In the genomic region with DNA sequence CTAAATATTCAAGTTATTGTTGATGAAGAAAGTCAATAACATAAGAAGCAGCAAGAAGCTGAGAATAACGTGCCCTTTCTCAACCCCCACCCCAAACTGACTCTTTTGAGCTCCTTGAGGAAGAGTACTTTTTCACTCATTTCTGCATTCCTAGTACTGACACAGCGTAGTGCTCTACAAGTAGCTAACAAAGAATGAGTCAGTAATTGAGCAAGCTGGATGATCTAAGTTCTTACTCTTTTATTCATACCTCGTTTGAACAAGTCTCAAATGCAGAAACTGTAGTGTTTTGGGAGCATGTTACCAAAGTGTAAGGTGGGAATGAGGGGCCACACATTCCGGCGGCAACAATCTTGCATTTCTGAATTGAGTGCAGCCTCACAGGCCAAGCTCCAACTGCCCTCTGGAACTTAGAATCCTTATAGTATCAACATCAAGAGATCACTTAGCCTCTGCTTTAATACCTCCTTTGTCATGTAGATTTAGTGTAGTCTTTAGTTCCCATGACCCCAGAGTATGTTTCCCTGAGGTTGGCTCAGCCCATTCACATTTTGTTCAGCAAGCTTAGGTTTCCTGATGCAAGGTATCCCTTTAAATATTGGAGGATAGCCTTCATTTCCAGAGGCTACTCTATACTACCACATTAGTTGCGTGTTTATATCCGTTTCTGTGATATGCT, we compare ENCODE assay signal across 12 cellular contexts.
DNase-seq lines count a peak whose midpoint lies in the region; ATAC-seq and TF ChIP-seq lines count a peak whose summit lies in the region.
"Had no signal": no experiment of that assay in that cellular context is flagged by ENCODE, and none has a peak within 500 bp of the region (broad histone marks: within the 10 kb centered on the region; RNA-seq: fewer than 3 reads in every experiment).

No MANE protein-coding gene starts in this region.

- ATAC-seq in IMR-90 (ENCODE audit: low read depth) (peak; percentile 89), GM19455 (IDR thresholded peaks at IDR 0.05; ENCODE audit: unreplicated experiment) (no peak), HG02973 (IDR thresholded peaks at IDR 0.05; ENCODE audit: unreplicated experiment) (no peak), HG02759 (IDR thresholded peaks at IDR 0.05; ENCODE audit: unreplicated experiment) (no peak)

- TF ChIP-seq CTCF in IMR-90 (conservative IDR thresholded peaks at IDR 0.05; ENCODE audit: low read depth, low read length) (no peak), brain microvascular endothelial cell (IDR thresholded peaks at IDR 0.05; ENCODE audit: low read depth, low read length, missing control alignments) (no peak), kidney epithelial cell (IDR thresholded peaks at IDR 0.05; ENCODE audit: insufficient read depth, low read length, poor library complexity, severe bottlenecking) (no peak)

- no peak for TF ChIP-seq RAD21 in IMR-90 (IDR thresholded peaks at IDR 0.05; ENCODE audit: low read length)

- H4K8ac ChIP-seq in IMR-90 (ENCODE audit: low read depth in 2 of 2, low read length in 2 of 2) = peak overlapping the region in 1 of 2 experiments; percentile 74; a peak in 2 of 4 replicates

- intact Hi-C loops in IMR-90 (cut with micrococcal nuclease) = loop anchor here (1.0 to 2.0 kb wide), 2 partner anchors 11 to 151 kb away; partner anchors contain the start of gene PRR16

- H3K14ac ChIP-seq in IMR-90 (replicated peaks; ENCODE audit: low read depth, low read length) = peak overlapping the region; percentile 68

- H3K18ac ChIP-seq in IMR-90 (ENCODE audit: low read depth, low read length) = peak overlapping the region; percentile 68

- H3K4me3 ChIP-seq in IMR-90 (ENCODE audit: insufficient read depth, low read depth, low read length) (no peak overlapping the region), brain microvascular endothelial cell (ENCODE audit: low read depth, low read length) (no peak overlapping the region), kidney epithelial cell (ENCODE audit: low read depth, low read length) (no peak overlapping the region)

- H3K23ac ChIP-seq in IMR-90 (ENCODE audit: low read depth, low read length) = peak overlapping the region; percentile 47; the same call in 1 of the 2 replicates

- CTCF ChIA-PET in IMR-90 (lab: Yijun Ruan, JAX) = interaction anchor here (0.6 kb wide), 1 partner anchor 158 kb away, joined by 3 read pairs; no protein-coding TSS in a partner anchor

- peak overlapping the region; percentile 53; the same call in 2 of the 3 replicates for H2BK15ac ChIP-seq in IMR-90 (ENCODE audit: low read depth, low read length)

- peak overlapping the region; percentile 94 for H2BK5ac ChIP-seq in IMR-90 (ENCODE audit: low read depth, low read length, poor library complexity, severe bottlenecking)

- no peak for TF ChIP-seq POLR2A in IMR-90 (IDR thresholded peaks at IDR 0.05; ENCODE audit: low read depth, low read length)

- POLR2A ChIA-PET in IMR-90 (lab: Charles Lee; ENCODE audit: unreplicated experiment) = no interaction called here

- no peaks in the 10 kb centered on the region for H4K20me1 ChIP-seq in IMR-90 (ENCODE audit: insufficient read depth, low read length)

- H3K4me2 ChIP-seq in IMR-90 (ENCODE audit: low read depth, low read length) = peak overlapping the region; percentile 63

- dilution Hi-C loops in IMR-90 (cut with HindIII; ENCODE audit: low sequenced_read_pairs, unreplicated experiment) = no loop called here

- H2BK20ac ChIP-seq in IMR-90 (ENCODE audit: low read depth, low read length) = peak overlapping the region; percentile 77

- H4K91ac ChIP-seq in IMR-90 (ENCODE audit: insufficient read depth, low read depth, low read length) = peak overlapping the region; percentile 65

- peak overlapping the region; percentile 57 for H2AK9ac ChIP-seq in IMR-90 (replicated peaks; ENCODE audit: low read depth, low read length, poor library complexity)

- H2AK5ac ChIP-seq in IMR-90 (ENCODE audit: low read depth, low read length) = peak overlapping the region; percentile 78

- peak overlapping the region; percentile 82 for H2BK120ac ChIP-seq in IMR-90 (ENCODE audit: low read depth, low read length)

- H3K4ac ChIP-seq in IMR-90 (ENCODE audit: low read depth, low read length) = peak overlapping the region; percentile 78

- peaks cover 7% of the 10 kb centered on the region for H3K4me1 ChIP-seq in IMR-90 (ENCODE audit: control insufficient read depth, insufficient read depth, low read length)

- no peaks in the 10 kb centered on the region for H3K36me3 ChIP-seq in IMR-90 (ENCODE audit: control insufficient read depth, insufficient read depth, low read length)
- no peaks in the 10 kb centered on the region for H3K36me3 ChIP-seq in brain microvascular endothelial cell (replicated peaks)
- no peaks in the 10 kb centered on the region for H3K36me3 ChIP-seq in kidney epithelial cell (ENCODE audit: control insufficient read depth, insufficient read depth, low read length)

- in situ Hi-C loops in IMR-90 (cut with MboI; ENCODE audit: low sequenced_read_pairs) = no loop called here
- in situ Hi-C loops in brain microvascular endothelial cell (cut with HindIII; ENCODE audit: low pct_ligation_motif_present, low sequenced_read_pairs) = no loop called here

- H3K79me1 ChIP-seq in IMR-90 (ENCODE audit: low read depth in 1 of 2, low read length in 2 of 2) = peaks cover 6 to 36% of the 10 kb centered on the region in 2 experiments; a peak in 2 of 4 replicates

- H3K9me3 ChIP-seq in IMR-90 (ENCODE audit: control insufficient read depth, insufficient read depth, low read length) = no peaks in the 10 kb centered on the region

- H3K27ac ChIP-seq in IMR-90 (ENCODE audit: insufficient read depth, low read length) (peak overlapping the region; percentile 71), brain microvascular endothelial cell (peak overlapping the region; percentile 84)

- peaks cover 5% of the 10 kb centered on the region; the same call in 1 of the 2 replicates for H3K9me1 ChIP-seq in IMR-90 (ENCODE audit: insufficient read depth, low read length)

- H3K56ac ChIP-seq in IMR-90 (ENCODE audit: extremely low read depth, insufficient read depth, low read length) = peak overlapping the region; percentile 24; the same call in 1 of the 2 replicates

- H3K9ac ChIP-seq in IMR-90 (ENCODE audit: low read depth, low read length) = no peak overlapping the region

- H2AFZ ChIP-seq in IMR-90 (replicated peaks; ENCODE audit: low read length, poor library complexity) = peak overlapping the region; percentile 52

- H3K27me3 ChIP-seq in IMR-90 (ENCODE audit: control insufficient read depth, insufficient read depth, low read length) (no peaks in the 10 kb centered on the region), brain microvascular endothelial cell (replicated peaks) (no peaks in the 10 kb centered on the region), kidney epithelial cell (ENCODE audit: control insufficient read depth, insufficient read depth, low read length) (no peaks in the 10 kb centered on the region)

- BruUV-seq in IMR-90 (replicated peaks; lab: Mats Ljungman, UMichigan) = no TSS peak

- WGBS in IMR-90 (ENCODE audit: extremely low coverage in 2 of 2, insufficient read length in 1 of 2), 2 experiments = no CpG with 5 or more reads among the region's 7 CpGs

- H4K5ac ChIP-seq in IMR-90 (ENCODE audit: low read depth, low read length) = peak overlapping the region; percentile 11; the same call in 1 of the 2 replicates

- DNase-seq in AG08396 (ENCODE audit: low spot score) (peak; percentile 31), IMR-90 (peak; percentile 93), brain microvascular endothelial cell (peak; percentile 70), kidney epithelial cell (ENCODE audit: low read depth) (peak; percentile 67), NCI-H187 treated with DMSO at 0.1 percent for 48 hours (lab: John Stamatoyannopoulos, UW) (no peak)
- DNase-seq: activated gamma-delta T cell; CD4-positive, CD25-positive, alpha-beta regulatory T cell; NCI-H2029; RPMI8226 had no signal

TF ChIP-seq in IMR-90, 13 proteins besides CTCF, POLR2A, EP300 and RAD21:
- peak; percentile 40; the same call in 1 of the 2 replicates for TF ChIP-seq NFE2L2 (IDR thresholded peaks at IDR 0.05; ENCODE audit: low read depth, low read length)
- no peak for TF ChIP-seq RCOR1 (IDR thresholded peaks at IDR 0.05; ENCODE audit: insufficient replicate concordance, low read length)
- TF ChIP-seq MAFK (IDR thresholded peaks at IDR 0.05; ENCODE audit: low read depth, low read length) = no peak
- TF ChIP-seq FOS (IDR thresholded peaks at IDR 0.05; ENCODE audit: low read depth, low read length) = peak; percentile 77
- peak; percentile 96 for TF ChIP-seq CEBPB (IDR thresholded peaks at IDR 0.05; ENCODE audit: low read depth, low read length)
- no peak for TF ChIP-seq RFX5 (IDR thresholded peaks at IDR 0.05; ENCODE audit: low read depth, low read length)
- no peak for TF ChIP-seq CHD1 (IDR thresholded peaks at IDR 0.05; ENCODE audit: low read depth, low read length)
- no peak for TF ChIP-seq BHLHE40 (IDR thresholded peaks at IDR 0.05; ENCODE audit: low read depth, low read length)
